In genomic region chr13:77544365-77544764, GRCh38 we compare ENCODE assay signal across 11 cellular contexts. TPM values are rescaled to one million over a fixed set of nuclear protein-coding genes. Genes with fewer than 3 reads are reported as not detected.
DNase-seq lines count a peak whose midpoint lies in the region; ATAC-seq and TF ChIP-seq lines count a peak whose summit lies in the region.
"Had no signal": no experiment of that assay in that cellular context is flagged by ENCODE, and none has a peak within 500 bp of the region (broad histone marks: within the 10 kb centered on the region; RNA-seq: fewer than 3 reads in every experiment).

No MANE protein-coding gene starts in this region.

- H3K36me3 ChIP-seq in smooth muscle cell (ENCODE audit: low read depth) (no peaks in the 10 kb centered on the region), vagina (no peaks in the 10 kb centered on the region)

- peak; percentile 74 for ATAC-seq in SK-N-SH treated with all-trans-retinoic acid at 6 μM for 48 hours
- ATAC-seq in Right ventricle myocardium superior (ENCODE audit: poor library complexity): peak; percentile 97
- no peak for ATAC-seq in HG02571 (IDR thresholded peaks at IDR 0.05; ENCODE audit: unreplicated experiment)

- H3K4me3 ChIP-seq in smooth muscle cell (no peak overlapping the region), vagina (no peak overlapping the region)

- H3K9me3 ChIP-seq in smooth muscle cell (replicated peaks; ENCODE audit: low read depth): no peaks in the 10 kb centered on the region
- no peaks in the 10 kb centered on the region for H3K9me3 ChIP-seq in vagina

- in situ Hi-C loops in KBM-7 (cut with MboI; ENCODE audit: low pct_unique_long_range_greater_than_20kb, low sequenced_read_pairs): no loop called here

- no peaks in the 10 kb centered on the region for H3F3A ChIP-seq in smooth muscle cell (ENCODE audit: low read depth)

- intact Hi-C loops in Right ventricle myocardium superior (cut with DNase I) (no loop called here), vagina (cut with DNase I) (no loop called here)

- peak; percentile 21 for DNase-seq in EL
- peak; percentile 78 for DNase-seq in Right ventricle myocardium superior
- DNase-seq in putamen (ENCODE audit: low spot score): peak; percentile 35
- no peak for DNase-seq in KBM-7
- no peak for DNase-seq in smooth muscle cell (lab: John Stamatoyannopoulos, UW; ENCODE audit: unreplicated experiment)
- DNase-seq in vagina (ENCODE audit: extremely low spot score in 2 of 2): no peak
- DNase-seq: DMS79 treated with DMSO at 0.1 percent for 48 hours, NCI-H345 had no signal

- H4K20me1 ChIP-seq in smooth muscle cell (ENCODE audit: low read depth): no peaks in the 10 kb centered on the region

- H3K27ac ChIP-seq in smooth muscle cell (ENCODE audit: low read depth): no peak overlapping the region
- no peak overlapping the region for H3K27ac ChIP-seq in vagina

- no peaks in the 10 kb centered on the region for H3K4me1 ChIP-seq in smooth muscle cell (ENCODE audit: low read depth)
- H3K4me1 ChIP-seq in vagina: peaks cover 15% of the 10 kb centered on the region

- no peak overlapping the region for H3K9ac ChIP-seq in smooth muscle cell (ENCODE audit: low read depth)

- no peak for TF ChIP-seq CTCF in smooth muscle cell (IDR thresholded peaks at IDR 0.05; ENCODE audit: borderline replicate concordance, insufficient read depth, poor library complexity, severe bottlenecking)
- TF ChIP-seq CTCF in vagina (IDR thresholded peaks at IDR 0.05): no peak

- H3K79me2 ChIP-seq in smooth muscle cell (ENCODE audit: low read depth): no peaks in the 10 kb centered on the region

- 85% methylated on average over 1 of the region's 1 CpG for WGBS in smooth muscle cell (ENCODE audit: low lambda C conversion rate)

- no peak for TF ChIP-seq POLR2A in vagina (IDR thresholded peaks at IDR 0.05)

- H3K27me3 ChIP-seq in smooth muscle cell (ENCODE audit: low read depth) (no peaks in the 10 kb centered on the region), vagina (no peaks in the 10 kb centered on the region)

- H3K4me2 ChIP-seq in smooth muscle cell: no peak overlapping the region

- no peak overlapping the region for H2AFZ ChIP-seq in smooth muscle cell (ENCODE audit: low read depth)

TF ChIP-seq in SK-N-SH treated with all-trans-retinoic acid at 6 μM for 48 hours, 23 proteins besides CTCF, POLR2A, EP300 and RAD21:
- no peak for TF ChIP-seq TSHZ2 (CRISPR knock-in tag; IDR thresholded peaks at IDR 0.05)
- TF ChIP-seq ISL1 (CRISPR knock-in tag; IDR thresholded peaks at IDR 0.05): peak; percentile 31; the same call in 1 of the 2 replicates

RNA-seq across cellular contexts. Expression of gene SCEL, which starts 8.9 kb away (rescaled TPM):
- total RNA-seq in Right ventricle myocardium superior (not detected), smooth muscle cell (4.3 TPM in 2 replicates), vagina (91.3 TPM)
- 0.54 and 0.55 TPM in 2 replicates for polyA plus RNA-seq in smooth muscle cell
- total RNA-seq: glomerular endothelial cell had no signal

Comparison
In these comparisons a context has a peak if more than half of its experiments do, and no peak if none do; other contexts are left out.
1. DNase-seq: peak in EL (single experiment), Right ventricle myocardium superior (single experiment) and putamen (single experiment); none in KBM-7 (single experiment), smooth muscle cell (single experiment) and vagina (0 of 2).
2. RNA of gene SCEL, which starts 8.9 kb away (total RNA-seq): 91.3 TPM in vagina (single experiment); 4.3 TPM in smooth muscle cell and not detected in Right ventricle myocardium superior (single experiment); every median in the first group is over 10 times any median in the second.